31 cellular contexts compared by ENCODE assay signal in genomic region chr3:110405830-110406580, GRCh38.
"Had no signal": no experiment of that assay in that cellular context is flagged by ENCODE, and none has a peak within 500 bp of the region (broad histone marks: within the 10 kb centered on the region; RNA-seq: fewer than 3 reads in every experiment).

No MANE protein-coding gene starts in this region.

- DNase-seq: activated B cell treated with CpG ODN at 0.5 μM for 24 hours; activated CD4-positive, alpha-beta memory T cell treated with anti-CD3 and anti-CD28 coated beads for 36 hours; activated CD4-positive, alpha-beta T cell treated with anti-CD3 and anti-CD28 coated beads for 4 hours; activated CD4-positive, alpha-beta T cell treated with anti-CD3 and anti-CD28 coated beads, Interleukin-2, amount 50 U/mL, for 1 hour; activated CD4-positive, CD25-positive, alpha-beta regulatory T cell treated with anti-CD3 and anti-CD28 coated beads, Interleukin-2, amount 50 U/mL, for 72 hours; activated CD8-positive, alpha-beta memory T cell treated with anti-CD3 and anti-CD28 coated beads, Interleukin-2, amount 50 U/mL, for 4 hours; activated naive CD4-positive, alpha-beta T cell treated with anti-CD3 and anti-CD28 coated beads, Interleukin-2, amount 10 ng/mL, durations not matched to agents 7 days and 5 days; activated naive CD8-positive, alpha-beta T cell treated with anti-CD3 and anti-CD28 coated beads, Interleukin-2, amount 50 U/mL, for 24 hours; activated T-cell treated with anti-CD3 and anti-CD28 coated beads for 4 hours; activated T-cell treated with anti-CD3 and anti-CD28 coated beads, Interleukin-2, amount 50 U/mL, for 4 hours; amniotic stem cell; aorta; NCI-H1092 treated with DMSO at 0.1 percent for 48 hours; NCI-H1417; NCI-H146; NCI-H187; NCI-H2029 treated with DMSO at 0.1 percent for 48 hours; NCI-H2107; NCI-H2171; NCI-H510A; NCI-H526; NCI-H748 treated with DMSO at 0.1 percent for 48 hours; NK-92 treated with Interleukin-12 subunit alpha and Interleukin-12 subunit beta, amount 100 ng/mL, for 24 hours; PC-9; Right ventricle myocardium superior; SW 1271; T-helper 1 cell; T-helper 2 cell; T-helper 9 cell had no signal

- H2AFZ ChIP-seq: PC-9 had no signal

- H3K4me2 ChIP-seq: PC-9 had no signal

- H3K4me3 ChIP-seq: PC-9 had no signal

- H3K27ac ChIP-seq: PC-9, RWPE1, VCaP had no signal

- ATAC-seq: activated naive CD8-positive, alpha-beta T cell treated with anti-CD3 and anti-CD28 coated beads, Interleukin-2, amount 50 U/mL, for 24 hours; activated T-cell treated with anti-CD3 and anti-CD28 coated beads, Interleukin-2, amount 50 U/mL, for 4 hours had no signal
